ENCODE assay signal across 33 cellular contexts in the genomic region with DNA sequence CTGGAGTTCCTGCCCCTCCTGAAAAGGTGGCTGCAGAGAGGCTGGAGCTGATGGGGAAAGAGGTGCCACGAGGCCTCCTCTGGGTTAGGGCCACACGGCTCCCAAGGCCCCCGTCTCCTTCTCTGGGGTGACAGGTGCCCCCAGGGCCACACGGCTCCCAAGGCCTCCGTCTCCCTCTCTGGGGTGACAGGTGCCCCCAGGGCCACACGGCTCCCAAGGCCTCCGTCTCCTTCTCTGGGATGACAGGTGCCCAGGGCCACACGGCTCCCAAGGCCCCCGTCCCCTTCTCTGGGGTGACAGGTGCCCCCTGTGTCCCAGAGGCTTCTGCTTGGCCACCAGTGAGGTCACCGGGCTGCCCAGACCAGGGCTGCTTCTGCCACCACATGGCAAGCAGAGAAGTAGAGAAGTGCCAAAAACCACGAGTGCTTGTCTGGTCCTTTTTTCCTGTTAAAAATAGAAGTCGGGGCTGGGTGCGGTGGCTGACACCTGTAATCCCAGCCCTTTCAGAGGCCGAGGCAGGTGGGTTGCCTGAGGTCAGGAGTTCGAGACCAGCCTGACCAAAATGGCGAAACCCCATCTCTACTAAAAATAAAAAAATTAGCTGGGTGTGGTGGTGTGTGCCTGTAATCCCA. TPM values are rescaled to one million over a fixed set of nuclear protein-coding genes. Genes with fewer than 3 reads are reported as not detected.
"Had no signal": no experiment of that assay in that cellular context is flagged by ENCODE, and none has a peak within 500 bp of the region (broad histone marks: within the 10 kb centered on the region; RNA-seq: fewer than 3 reads in every experiment).

No MANE protein-coding gene starts in this region.

- H3K27ac Mint-ChIP-seq: activated CD4-positive, alpha-beta memory T cell treated with anti-CD3 and anti-CD28 coated beads for 36 hours; activated CD4-positive, alpha-beta T cell treated with anti-CD3 and anti-CD28 coated beads, Interleukin-2, amount 10 ng/mL, durations not matched to agents 24 days and 14 days; activated naive CD4-positive, alpha-beta T cell treated with anti-CD3 and anti-CD28 coated beads, Interleukin-2, amount 50 U/mL, for 24 hours; activated T-helper 2 cell treated with anti-CD3 and anti-CD28 coated beads, Interferon-gamma antibody, Interleukin-2, Interleukin-4, amounts not matched to agents 10 μg/mL and 5 μg/mL and 100 μg/mL, durations not matched to agents 14 hours and 24 hours and 36 hours; nephron progenitor cell; progenitor cell of endocrine pancreas; T-helper 1 cell treated with Interleukin-12 subunit alpha and Interleukin-12 subunit beta and Interleukin-4 antibody, amounts not matched to agents 30 μg/mL and 1 μg/mL, for 36 hours had no signal

- H3K9me3 ChIP-seq: breast epithelium, esophagus squamous epithelium, left lung, ovary, sigmoid colon, tibial nerve had no signal

- H3K4me3 ChIP-seq: breast epithelium, esophagus squamous epithelium, left lung, lung, ovary, sigmoid colon, smooth muscle cell, tibial nerve had no signal

- H3K27ac ChIP-seq: breast epithelium, epithelial cell of prostate, esophagus squamous epithelium, left lung, ovary, sigmoid colon, tibial nerve, WERI-Rb-1 had no signal

- DNase-seq: activated CD4-positive, alpha-beta memory T cell treated with anti-CD3 and anti-CD28 coated beads for 36 hours; activated CD4-positive, alpha-beta T cell treated with anti-CD3 and anti-CD28 coated beads, Interleukin-2, amount 10 ng/mL, durations not matched to agents 24 days and 14 days; activated CD8-positive, alpha-beta memory T cell treated with anti-CD3 and anti-CD28 coated beads, Interleukin-2, amount 50 U/mL, for 4 hours; activated T-cell treated with anti-CD3 and anti-CD28 coated beads, Interleukin-2, amount 50 U/mL, for 4 hours; central memory CD4-positive, alpha-beta T cell; dermis blood vessel endothelial cell; effector CD4-positive, alpha-beta T cell; esophagus squamous epithelium; foreskin melanocyte; left lung; mesendoderm; nephron progenitor cell; ovary; sigmoid colon; stimulated activated CD4-positive, alpha-beta T cell treated with anti-CD3 and anti-CD28 coated beads, Interleukin-15, amount 100 ng/mL, for 24 hours; stimulated activated CD4-positive, alpha-beta T cell treated with anti-CD3 and anti-CD28 coated beads, Interleukin-2, amount 100 ng/mL, for 24 hours; stimulated activated naive CD4-positive, alpha-beta T cell treated with Interleukin-2 at 50 U/mL for 16 hours; SW 1271; T1000; WERI-Rb-1 had no signal

- H3K4me3 Mint-ChIP-seq: activated CD4-positive, alpha-beta memory T cell treated with anti-CD3 and anti-CD28 coated beads for 36 hours; activated CD4-positive, alpha-beta T cell treated with anti-CD3 and anti-CD28 coated beads, Interleukin-2, amount 10 ng/mL, durations not matched to agents 24 days and 14 days; activated naive CD4-positive, alpha-beta T cell treated with anti-CD3 and anti-CD28 coated beads, Interleukin-2, amount 50 U/mL, for 24 hours; activated T-cell treated with anti-CD3 and anti-CD28 coated beads, Interleukin-2, amount 50 U/mL, for 4 hours; nephron progenitor cell; T-helper 1 cell treated with Interleukin-12 subunit alpha and Interleukin-12 subunit beta and Interleukin-4 antibody, amounts not matched to agents 30 μg/mL and 1 μg/mL, for 36 hours had no signal

- H3K4me2 ChIP-seq: smooth muscle cell had no signal

- H3K9me3 Mint-ChIP-seq: activated CD4-positive, alpha-beta memory T cell treated with anti-CD3 and anti-CD28 coated beads for 36 hours; activated CD4-positive, alpha-beta T cell treated with anti-CD3 and anti-CD28 coated beads, Interleukin-2, amount 10 ng/mL, durations not matched to agents 24 days and 14 days; activated naive CD4-positive, alpha-beta T cell treated with anti-CD3 and anti-CD28 coated beads, Interleukin-2, amount 50 U/mL, for 24 hours; activated T-cell treated with anti-CD3 and anti-CD28 coated beads, Interleukin-2, amount 50 U/mL, for 4 hours; activated T-helper 2 cell treated with anti-CD3 and anti-CD28 coated beads, Interferon-gamma antibody, Interleukin-2, Interleukin-4, amounts not matched to agents 10 μg/mL and 5 μg/mL and 100 μg/mL, durations not matched to agents 14 hours and 24 hours and 36 hours; nephron progenitor cell; T-helper 1 cell treated with Interleukin-12 subunit alpha and Interleukin-12 subunit beta and Interleukin-4 antibody, amounts not matched to agents 30 μg/mL and 1 μg/mL, for 36 hours had no signal

- H3K27me3 ChIP-seq: breast epithelium, esophagus squamous epithelium, left lung, ovary, sigmoid colon, tibial nerve had no signal

- H3K36me3 ChIP-seq: breast epithelium, ovary had no signal

- H3K27me3 Mint-ChIP-seq: activated CD4-positive, alpha-beta memory T cell treated with anti-CD3 and anti-CD28 coated beads for 36 hours; activated CD4-positive, alpha-beta T cell treated with anti-CD3 and anti-CD28 coated beads, Interleukin-2, amount 10 ng/mL, durations not matched to agents 24 days and 14 days; activated naive CD4-positive, alpha-beta T cell treated with anti-CD3 and anti-CD28 coated beads, Interleukin-2, amount 50 U/mL, for 24 hours; progenitor cell of endocrine pancreas had no signal

- ATAC-seq: activated CD4-positive, CD25-positive, alpha-beta regulatory T cell treated with anti-CD3 and anti-CD28 coated beads, Interleukin-2, amount 50 U/mL, for 24 hours; activated T-cell treated with anti-CD3 and anti-CD28 coated beads, Interleukin-2, amount 50 U/mL, for 4 hours; left lung had no signal

RNA-seq across cellular contexts. Expression of gene PRR35, which starts 28.6 kb away (rescaled TPM):
- total RNA-seq: activated CD4-positive, alpha-beta memory T cell treated with anti-CD3 and anti-CD28 coated beads for 36 hours; activated CD4-positive, alpha-beta T cell treated with anti-CD3 and anti-CD28 coated beads, Interleukin-2, amount 10 ng/mL, durations not matched to agents 24 days and 14 days; activated CD8-positive, alpha-beta memory T cell treated with anti-CD3 and anti-CD28 coated beads for 36 hours; activated T-helper 2 cell treated with anti-CD3 and anti-CD28 coated beads, Interferon-gamma antibody, Interleukin-2, Interleukin-4, amounts not matched to agents 10 μg/mL and 5 μg/mL and 100 μg/mL, durations not matched to agents 14 hours and 24 hours and 36 hours; breast epithelium; dermis blood vessel endothelial cell; esophagus squamous epithelium; left lung; lung; ovary; progenitor cell of endocrine pancreas; sigmoid colon; smooth muscle cell; temporal lobe; tibial nerve; urinary bladder had no signal
- polyA plus RNA-seq: lung, ovary, sigmoid colon, smooth muscle cell, urinary bladder had no signal
